In genomic region chr12:122519418-122519817, GRCh38 we compare ENCODE assay signal across 2 cellular contexts.
TF ChIP-seq lines count a peak whose summit lies in the region.

No MANE protein-coding gene starts in this region.

TF ChIP-seq in A549, 52 proteins besides CTCF, POLR2A, EP300 and RAD21:
- TF ChIP-seq EHF (CRISPR knock-in tag; IDR thresholded peaks at IDR 0.05) (no peak), TFCP2L1 (CRISPR knock-in tag; IDR thresholded peaks at IDR 0.05) (0 out of 2 replicates have a peak, but pooled peaks have one; percentile 60), CEBPB (IDR thresholded peaks at IDR 0.05) (peak; percentile 13 to 38; a peak in 2 of 4 replicates)

TF ChIP-seq in K562, 482 proteins besides CTCF, POLR2A, EP300 and RAD21:
- TF ChIP-seq, protein P1, sequence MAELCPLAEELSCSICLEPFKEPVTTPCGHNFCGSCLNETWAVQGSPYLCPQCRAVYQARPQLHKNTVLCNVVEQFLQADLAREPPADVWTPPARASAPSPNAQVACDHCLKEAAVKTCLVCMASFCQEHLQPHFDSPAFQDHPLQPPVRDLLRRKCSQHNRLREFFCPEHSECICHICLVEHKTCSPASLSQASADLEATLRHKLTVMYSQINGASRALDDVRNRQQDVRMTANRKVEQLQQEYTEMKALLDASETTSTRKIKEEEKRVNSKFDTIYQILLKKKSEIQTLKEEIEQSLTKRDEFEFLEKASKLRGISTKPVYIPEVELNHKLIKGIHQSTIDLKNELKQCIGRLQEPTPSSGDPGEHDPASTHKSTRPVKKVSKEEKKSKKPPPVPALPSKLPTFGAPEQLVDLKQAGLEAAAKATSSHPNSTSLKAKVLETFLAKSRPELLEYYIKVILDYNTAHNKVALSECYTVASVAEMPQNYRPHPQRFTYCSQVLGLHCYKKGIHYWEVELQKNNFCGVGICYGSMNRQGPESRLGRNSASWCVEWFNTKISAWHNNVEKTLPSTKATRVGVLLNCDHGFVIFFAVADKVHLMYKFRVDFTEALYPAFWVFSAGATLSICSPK (IDR thresholded peaks at IDR 0.05; ENCODE audit: borderline replicate concordance), result no peak
- TF ChIP-seq CREB5 (CRISPR knock-in tag; IDR thresholded peaks at IDR 0.05) (no peak), ZNF24 (IDR thresholded peaks at IDR 0.05) (no peak), ATF2 (CRISPR knock-in tag; IDR thresholded peaks at IDR 0.05) (no peak), POLR2B (IDR thresholded peaks at IDR 0.05; ENCODE audit: low read depth, partially characterized antibody) (peak; percentile 24), RBM22 (IDR thresholded peaks at IDR 0.05; ENCODE audit: low read depth, low read length, poor library complexity, severe bottlenecking) (peak; percentile 5), SRF (CRISPR knock-in tag; IDR thresholded peaks at IDR 0.05) (no peak), CREB1 (IDR thresholded peaks at IDR 0.05) (no peak), CREB1 (CRISPR knock-in tag; IDR thresholded peaks at IDR 0.05) (no peak), KLF6 (CRISPR knock-in tag; IDR thresholded peaks at IDR 0.05; ENCODE audit: borderline replicate concordance) (no peak)
- TF ChIP-seq, protein P2, sequence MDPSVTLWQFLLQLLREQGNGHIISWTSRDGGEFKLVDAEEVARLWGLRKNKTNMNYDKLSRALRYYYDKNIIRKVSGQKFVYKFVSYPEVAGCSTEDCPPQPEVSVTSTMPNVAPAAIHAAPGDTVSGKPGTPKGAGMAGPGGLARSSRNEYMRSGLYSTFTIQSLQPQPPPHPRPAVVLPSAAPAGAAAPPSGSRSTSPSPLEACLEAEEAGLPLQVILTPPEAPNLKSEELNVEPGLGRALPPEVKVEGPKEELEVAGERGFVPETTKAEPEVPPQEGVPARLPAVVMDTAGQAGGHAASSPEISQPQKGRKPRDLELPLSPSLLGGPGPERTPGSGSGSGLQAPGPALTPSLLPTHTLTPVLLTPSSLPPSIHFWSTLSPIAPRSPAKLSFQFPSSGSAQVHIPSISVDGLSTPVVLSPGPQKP (CRISPR knock-in tag; IDR thresholded peaks at IDR 0.05), result no peak
